ENCODE assay signal across 15 cellular contexts in genomic region chr1:16978139-16978538, GRCh38. TPM values are rescaled to one million over a fixed set of nuclear protein-coding genes. Genes with fewer than 3 reads are reported as not detected.
DNase-seq lines count a peak whose midpoint lies in the region; ATAC-seq and TF ChIP-seq lines count a peak whose summit lies in the region.
"Had no signal": no experiment of that assay in that cellular context is flagged by ENCODE, and none has a peak within 500 bp of the region (broad histone marks: within the 10 kb centered on the region; RNA-seq: fewer than 3 reads in every experiment).

No MANE protein-coding gene starts in this region.

- DNase-seq in AG04449 (ENCODE audit: low read depth, low spot score) (no peak), MG63 (no peak), fibroblast of pulmonary artery (ENCODE audit: low read depth) (no peak), osteocyte (ENCODE audit: extremely low spot score, unreplicated experiment) (no peak), NCI-H1105 (lab: John Stamatoyannopoulos, UW) (no peak)
- no peak for DNase-seq in stimulated activated naive CD8-positive, alpha-beta T cell treated with anti-CD3 and anti-CD28 coated beads, Interleukin-15, Interleukin-2, amounts not matched to agents 100 U/mL and 50 U/mL, for 24 hours
- DNase-seq: activated effector memory CD4-positive, alpha-beta T cell treated with anti-CD3 and anti-CD28 coated beads, Interleukin-2, amount 50 U/mL, for 16 hours; KBM-7; NCI-H1436 treated with DMSO at 0.1 percent for 48 hours; NCI-H226; stimulated activated CD4-positive, alpha-beta T cell treated with anti-CD3 and anti-CD28 coated beads, Interleukin-4, amount 100 ng/mL, for 1 hour had no signal

- H3K9me3 ChIP-seq in MG63, result no peaks in the 10 kb centered on the region
- H3K9me3 ChIP-seq: psoas muscle had no signal

- H3K27ac Mint-ChIP-seq in osteocyte (ENCODE audit: unreplicated experiment), result peak overlapping the region; percentile 82

- TF ChIP-seq CTCF in AG04449 (IDR thresholded peaks at IDR 0.05; ENCODE audit: insufficient read depth, low read length, missing control alignments) (no peak), fibroblast of pulmonary artery (IDR thresholded peaks at IDR 0.05; ENCODE audit: low read length, missing control alignments) (no peak), osteocyte (IDR thresholded peaks at IDR 0.05) (no peak)

- H3K4me3 ChIP-seq in AG04449 (ENCODE audit: low read depth, low read length), result peak overlapping the region; percentile 32
- peak overlapping the region; percentile 75 for H3K4me3 ChIP-seq in MG63
- peak overlapping the region; percentile 88 for H3K4me3 ChIP-seq in fibroblast of pulmonary artery (replicated peaks; ENCODE audit: low read depth, low read length)
- H3K4me3 ChIP-seq: psoas muscle had no signal

- peaks cover 44% of the 10 kb centered on the region for H3K4me1 Mint-ChIP-seq in osteocyte (ENCODE audit: unreplicated experiment)

- CTCF ChIA-PET in AG04449 (lab: Yijun Ruan, JAX), result interaction anchor here (0.6 to 5.5 kb wide), 10 partner anchors 9 to 78 kb away, joined by 3 to 38 read pairs (median 4); no protein-coding TSS in a partner anchor

- H3K36me3 ChIP-seq in MG63, result peaks cover 48% of the 10 kb centered on the region

- no peaks in the 10 kb centered on the region for H3K27me3 ChIP-seq in MG63

- no peaks in the 10 kb centered on the region for H3K9me3 Mint-ChIP-seq in osteocyte (ENCODE audit: unreplicated experiment)

- ATAC-seq in GM21367 (IDR thresholded peaks at IDR 0.05; ENCODE audit: unreplicated experiment) (no peak), HG03045 (IDR thresholded peaks at IDR 0.05; ENCODE audit: unreplicated experiment) (no peak)
- ATAC-seq in stimulated activated naive CD8-positive, alpha-beta T cell treated with anti-CD3 and anti-CD28 coated beads, Interleukin-15, Interleukin-2, amounts not matched to agents 100 U/mL and 50 U/mL, for 24 hours, result no peak

- no peaks in the 10 kb centered on the region for H3K27me3 Mint-ChIP-seq in osteocyte (ENCODE audit: unreplicated experiment)

- POLR2A ChIA-PET in AG04449 (lab: Yijun Ruan, JAX), result interaction anchor here (0.6 to 1.9 kb wide), 5 partner anchors 10 to 35 kb away, joined by 3 to 10 read pairs (median 4); no protein-coding TSS in a partner anchor

- H3K4me3 Mint-ChIP-seq in osteocyte (ENCODE audit: unreplicated experiment), result peak overlapping the region; percentile 50

- peaks cover 2% of the 10 kb centered on the region for H3K36me3 Mint-ChIP-seq in osteocyte (ENCODE audit: unreplicated experiment)

RNA-seq across cellular contexts. Expression of gene MFAP2, which starts 2.3 kb away (rescaled TPM):
- 112 and 123 TPM in 2 replicates for total RNA-seq in MG63 (2014; rRNA removed; shearing (Covaris generic); ENCODE audit: low replicate concordance)
- total RNA-seq in osteocyte, result 169 and 172 TPM in 2 replicates
- total RNA-seq: OCI-LY7 had no signal

RNA-seq across cellular contexts. Expression of gene ATP13A2, which starts 33.6 kb away (rescaled TPM):
- total RNA-seq in MG63 (2014; rRNA removed; shearing (Covaris generic); ENCODE audit: low replicate concordance), result 28.6 and 31.1 TPM in 2 replicates
- 69.6 and 69.9 TPM in 2 replicates for total RNA-seq in osteocyte

RNA-seq across cellular contexts. Expression of gene CROCC, which starts 56.4 kb away (rescaled TPM):
- total RNA-seq in MG63 (2014; rRNA removed; shearing (Covaris generic); ENCODE audit: low replicate concordance), result 18.1 and 36.9 TPM in 2 replicates
- 31.4 and 34.5 TPM in 2 replicates for total RNA-seq in osteocyte

Comparison
In these comparisons a context has a peak if more than half of its experiments do, and no peak if none do; other contexts are left out.
1. H3K4me3 ChIP-seq: peak in every context shown above with its lines; median percentile 88 in fibroblast of pulmonary artery; 75 in MG63; 32 in AG04449.